18 cellular contexts compared by ENCODE assay signal in the genomic region with DNA sequence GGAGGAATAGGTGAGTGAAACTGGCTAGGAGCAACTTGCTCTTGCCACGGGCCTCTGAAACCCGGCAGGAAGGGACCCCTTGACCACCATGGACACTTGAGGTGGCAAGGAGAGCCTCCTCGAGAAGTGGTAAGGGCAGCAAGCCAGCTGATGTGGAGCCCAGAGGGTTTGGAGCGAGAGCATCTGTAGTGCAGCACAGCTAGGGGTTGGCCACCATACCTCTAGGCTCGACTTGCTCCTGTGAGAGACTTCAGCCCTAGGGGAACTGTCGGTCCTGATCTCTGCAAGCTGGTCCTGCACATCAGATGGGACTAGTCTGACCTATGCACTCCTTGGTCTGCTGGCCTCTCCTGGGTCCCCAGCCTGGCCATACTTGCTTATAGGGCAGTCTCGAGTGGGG.
A peak's percentile ranks its signal among the peaks of the same experiment; 100 is the strongest.
DNase-seq lines count a peak whose midpoint lies in the region; ATAC-seq and TF ChIP-seq lines count a peak whose summit lies in the region.
"Had no signal": no experiment of that assay in that cellular context is flagged by ENCODE, and none has a peak within 500 bp of the region (broad histone marks: within the 10 kb centered on the region; RNA-seq: fewer than 3 reads in every experiment).

No MANE protein-coding gene starts in this region.

- H3K9me3 Mint-ChIP-seq in osteocyte (ENCODE audit: unreplicated experiment) (no peaks in the 10 kb centered on the region), endothelial cell (ENCODE audit: unreplicated experiment) (no peaks in the 10 kb centered on the region)
- no peaks in the 10 kb centered on the region for H3K9me3 Mint-ChIP-seq in stimulated activated memory B cell treated with anti-CD40 and anti-IgM and Interleukin-4, amounts not matched to agents 10 μg/mL and 1 μg/mL and 100 μg/mL, for 72 hours

- H3K36me3 Mint-ChIP-seq in osteocyte (ENCODE audit: unreplicated experiment) (no peaks in the 10 kb centered on the region), endothelial cell (ENCODE audit: low read depth, unreplicated experiment) (no peaks in the 10 kb centered on the region)
- H3K36me3 Mint-ChIP-seq in stimulated activated memory B cell treated with anti-CD40 and anti-IgM and Interleukin-4, amounts not matched to agents 10 μg/mL and 1 μg/mL and 100 μg/mL, for 72 hours: no peaks in the 10 kb centered on the region
- H3K36me3 Mint-ChIP-seq: CD14-positive monocyte; CD8-positive, alpha-beta T cell had no signal

- H3K4me1 ChIP-seq in right cardiac atrium (ENCODE audit: control insufficient read depth, insufficient read depth, low read length): no peaks in the 10 kb centered on the region
- H3K4me1 ChIP-seq: BLaER1 had no signal

- ATAC-seq in right cardiac atrium: peak in 1 of 2 donors; percentile 11
- ATAC-seq in left cardiac atrium: no peak
- peak; percentile 47 for ATAC-seq in stimulated activated memory B cell treated with anti-CD40 and anti-IgM and Interleukin-4, amounts not matched to agents 10 μg/mL and 1 μg/mL and 100 μg/mL, for 72 hours
- ATAC-seq in HG02981 (IDR thresholded peaks at IDR 0.05; ENCODE audit: unreplicated experiment): no peak
- ATAC-seq: CD8-positive, alpha-beta T cell; HCT116 had no signal

- H3K4me3 Mint-ChIP-seq in osteocyte (ENCODE audit: unreplicated experiment): no peak overlapping the region
- H3K4me3 Mint-ChIP-seq in stimulated activated memory B cell treated with anti-CD40 and anti-IgM and Interleukin-4, amounts not matched to agents 10 μg/mL and 1 μg/mL and 100 μg/mL, for 72 hours: no peak overlapping the region
- no peak overlapping the region for H3K4me3 Mint-ChIP-seq in endothelial cell (ENCODE audit: unreplicated experiment)
- H3K4me3 Mint-ChIP-seq: CD14-positive monocyte; CD8-positive, alpha-beta T cell; HFFc6 had no signal

- H3K27me3 ChIP-seq in right cardiac atrium (ENCODE audit: control insufficient read depth, insufficient read depth): no peaks in the 10 kb centered on the region
- H3K27me3 ChIP-seq: BLaER1 had no signal

- WGBS in right cardiac atrium: 83% methylated on average over 7 of the region's 7 CpGs

- TF ChIP-seq CTCF in osteocyte (IDR thresholded peaks at IDR 0.05) (no peak), endothelial cell (IDR thresholded peaks at IDR 0.05; ENCODE audit: unreplicated experiment) (no peak)

- peak in 2 of 3 donors; percentile 20 to 22 for DNase-seq in right cardiac atrium
- no peak for DNase-seq in left cardiac atrium
- DNase-seq in osteocyte (ENCODE audit: extremely low spot score, unreplicated experiment): peak; percentile 80
- no peak for DNase-seq in endothelial cell (ENCODE audit: low spot score)
- DNase-seq in NCI-H1417 treated with DMSO at 0.1 percent for 48 hours (lab: John Stamatoyannopoulos, UW): no peak
- DNase-seq: 8988T; Calu3; CD8-positive, alpha-beta T cell; DMS79 treated with DMSO at 0.1 percent for 48 hours; GF-D8; GOT3; H7; HFFc6 had no signal

- no peaks in the 10 kb centered on the region for H3K4me1 Mint-ChIP-seq in osteocyte (ENCODE audit: unreplicated experiment)
- H3K4me1 Mint-ChIP-seq in stimulated activated memory B cell treated with anti-CD40 and anti-IgM and Interleukin-4, amounts not matched to agents 10 μg/mL and 1 μg/mL and 100 μg/mL, for 72 hours: no peaks in the 10 kb centered on the region
- H3K4me1 Mint-ChIP-seq in endothelial cell (ENCODE audit: unreplicated experiment): peaks cover 2% of the 10 kb centered on the region
- H3K4me1 Mint-ChIP-seq: CD14-positive monocyte had no signal

- H3K27me3 Mint-ChIP-seq in osteocyte (ENCODE audit: unreplicated experiment) (peaks cover 10% of the 10 kb centered on the region), endothelial cell (ENCODE audit: unreplicated experiment) (peaks cover 2% of the 10 kb centered on the region)
- no peaks in the 10 kb centered on the region for H3K27me3 Mint-ChIP-seq in stimulated activated memory B cell treated with anti-CD40 and anti-IgM and Interleukin-4, amounts not matched to agents 10 μg/mL and 1 μg/mL and 100 μg/mL, for 72 hours

- H3K27ac ChIP-seq in right cardiac atrium (ENCODE audit: low read length): no peak overlapping the region
- H3K27ac ChIP-seq: BLaER1 had no signal

- H3K27ac Mint-ChIP-seq in osteocyte (ENCODE audit: unreplicated experiment) (no peak overlapping the region), endothelial cell (ENCODE audit: unreplicated experiment) (no peak overlapping the region)
- no peak overlapping the region for H3K27ac Mint-ChIP-seq in stimulated activated memory B cell treated with anti-CD40 and anti-IgM and Interleukin-4, amounts not matched to agents 10 μg/mL and 1 μg/mL and 100 μg/mL, for 72 hours
- H3K27ac Mint-ChIP-seq: CD14-positive monocyte; CD8-positive, alpha-beta T cell; HFFc6 had no signal

- H3K4me3 ChIP-seq in right cardiac atrium (ENCODE audit: low read length): no peak overlapping the region
- H3K4me3 ChIP-seq: BLaER1 had no signal

- no peaks in the 10 kb centered on the region for H3K9me3 ChIP-seq in right cardiac atrium (ENCODE audit: control insufficient read depth, low read length)
- H3K9me3 ChIP-seq: BLaER1 had no signal

- intact Hi-C loops in right cardiac atrium (cut with DNase I): no loop called here
- intact Hi-C loops in left cardiac atrium (cut with DNase I): no loop called here

Comparison
In these comparisons a context has a peak if more than half of its experiments do, and no peak if none do; other contexts are left out.
1. DNase-seq: peak in right cardiac atrium (2 of 3) and osteocyte (single experiment); none in left cardiac atrium (single experiment), endothelial cell (single experiment) and NCI-H1417 treated with DMSO at 0.1 percent for 48 hours (single experiment).